Comparison of ENCODE assay signal across 1 cellular context in the genomic region with DNA sequence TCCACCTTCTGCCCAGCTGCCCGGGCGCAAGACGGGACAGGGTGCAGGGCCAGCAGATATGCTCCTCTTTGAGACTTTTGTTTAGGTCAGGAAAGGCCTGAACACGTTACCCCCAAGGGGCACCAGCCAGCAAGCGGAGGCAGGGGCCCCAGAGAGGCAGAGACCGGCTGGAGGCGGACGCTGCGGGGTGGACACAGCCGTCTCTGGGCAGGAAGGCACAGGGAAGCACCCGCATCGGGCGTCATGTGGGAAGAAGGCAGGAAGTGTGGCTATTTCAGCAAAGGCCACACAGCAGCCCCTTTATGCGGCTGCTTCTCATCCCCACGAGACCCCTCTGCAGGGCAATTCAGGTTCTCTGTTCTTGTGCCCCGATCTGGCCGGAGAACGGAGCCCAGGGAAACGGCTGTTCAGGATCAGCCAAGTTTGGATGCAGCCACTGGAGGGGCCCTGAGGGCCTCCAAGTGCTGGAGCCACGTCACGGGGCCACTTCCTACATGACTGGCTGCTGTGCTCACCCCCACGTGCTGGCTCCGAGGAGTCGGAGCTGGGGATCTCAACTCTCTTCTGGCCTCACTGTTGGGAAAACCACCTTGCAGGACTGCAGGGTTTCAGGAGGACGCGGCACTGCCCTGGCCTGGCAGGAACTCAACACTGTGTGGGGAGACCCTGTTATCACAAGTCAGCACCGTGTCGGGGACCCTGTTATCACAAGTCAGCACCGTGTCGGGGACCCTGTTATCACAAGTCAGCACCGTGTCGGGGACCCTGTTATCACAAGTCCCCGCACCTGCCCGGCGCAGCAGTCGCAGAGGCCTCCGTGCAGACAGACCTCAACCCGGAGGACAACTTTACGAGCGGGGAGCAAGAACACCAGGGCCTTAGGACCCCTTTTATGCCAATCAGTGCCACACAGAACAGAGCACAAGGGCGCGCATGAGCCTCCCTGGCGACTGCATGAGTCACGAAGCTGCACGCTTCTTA.
TF ChIP-seq lines count a peak whose summit lies in the region.

No MANE protein-coding gene starts in this region.

TF ChIP-seq in K562, 482 proteins besides CTCF, POLR2A, EP300 and RAD21 (continued from another document and continues in another):
- no peak for TF ChIP-seq ZBTB5 (IDR thresholded peaks at IDR 0.05)
- TF ChIP-seq ATF1 (CRISPR knock-in tag; IDR thresholded peaks at IDR 0.05): no peak
- TF ChIP-seq ATF1 (tag; IDR thresholded peaks at IDR 0.05): peak; percentile 72
- peak; percentile 70; the same call in 1 of the 2 replicates for TF ChIP-seq MTA1 (IDR thresholded peaks at IDR 0.05; ENCODE audit: borderline replicate concordance)
- no peak for TF ChIP-seq ZNF445 (CRISPR knock-in tag; IDR thresholded peaks at IDR 0.05; ENCODE audit: low read depth)
- TF ChIP-seq, protein P1, sequence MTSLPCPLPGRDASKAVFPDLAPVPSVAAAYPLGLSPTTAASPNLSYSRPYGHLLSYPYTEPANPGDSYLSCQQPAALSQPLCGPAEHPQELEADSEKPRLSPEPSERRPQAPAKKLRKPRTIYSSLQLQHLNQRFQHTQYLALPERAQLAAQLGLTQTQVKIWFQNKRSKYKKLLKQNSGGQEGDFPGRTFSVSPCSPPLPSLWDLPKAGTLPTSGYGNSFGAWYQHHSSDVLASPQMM (CRISPR knock-in tag; IDR thresholded peaks at IDR 0.05): no peak
- TF ChIP-seq TAF7 (tag; IDR thresholded peaks at IDR 0.05): no peak
- TF ChIP-seq KDM1A (IDR thresholded peaks at IDR 0.05): peak; percentile 40 to 51; a peak in 2 of 4 replicates
- peak; percentile 77; the same call in 1 of the 2 replicates for TF ChIP-seq CREB3 (tag; conservative IDR thresholded peaks at IDR 0.05; ENCODE audit: low read depth)
- TF ChIP-seq KLF6 (CRISPR knock-in tag; IDR thresholded peaks at IDR 0.05; ENCODE audit: borderline replicate concordance): no peak
- no peak for TF ChIP-seq EWSR1 (IDR thresholded peaks at IDR 0.05; ENCODE audit: borderline replicate concordance, low read depth, partially characterized antibody)
- peak; percentile 100 for TF ChIP-seq TCF3 (CRISPR knock-in tag; IDR thresholded peaks at IDR 0.05)
- TF ChIP-seq NFIC (IDR thresholded peaks at IDR 0.05): peak; percentile 95
- TF ChIP-seq NCOA4 (IDR thresholded peaks at IDR 0.05; ENCODE audit: partially characterized antibody): no peak
- no peak for TF ChIP-seq ZNF239 (CRISPR knock-in tag; IDR thresholded peaks at IDR 0.05)
- peak; percentile 83 for TF ChIP-seq ZBED1 (IDR thresholded peaks at IDR 0.05)
- TF ChIP-seq ZBTB7A (IDR thresholded peaks at IDR 0.05; ENCODE audit: borderline replicate concordance, control insufficient read depth, low read depth, low read length): no peak
- no peak for TF ChIP-seq MAFF (IDR thresholded peaks at IDR 0.05; ENCODE audit: low read length)
- TF ChIP-seq HDAC8 (tag; IDR thresholded peaks at IDR 0.05): no peak
- no peak for TF ChIP-seq RBM39 (optimal IDR thresholded peaks at IDR 0.05; ENCODE audit: low read depth, low read length)
- 0 out of 2 replicates have a peak, but pooled peaks have one; percentile 50 for TF ChIP-seq ZNF274 (IDR thresholded peaks at IDR 0.05; ENCODE audit: borderline replicate concordance, low read depth, low read length)
- TF ChIP-seq XRCC5 (IDR thresholded peaks at IDR 0.05; ENCODE audit: low read depth, low read length): no peak
- TF ChIP-seq XRCC3 (IDR thresholded peaks at IDR 0.05): no peak
- peak; percentile 49; the same call in 1 of the 2 replicates for TF ChIP-seq ATF7 (IDR thresholded peaks at IDR 0.05)
- no peak for TF ChIP-seq FOXA1 (IDR thresholded peaks at IDR 0.05; ENCODE audit: borderline replicate concordance)
- no peak for TF ChIP-seq FOXA3 (CRISPR knock-in tag; conservative IDR thresholded peaks at IDR 0.05 in 1 of 2, IDR thresholded peaks at IDR 0.05 in 1 of 2)
- no peak for TF ChIP-seq SREBF2 (CRISPR knock-in tag; IDR thresholded peaks at IDR 0.05)
- TF ChIP-seq ZNF133 (CRISPR knock-in tag; IDR thresholded peaks at IDR 0.05): no peak
- TF ChIP-seq MTA3 (IDR thresholded peaks at IDR 0.05; ENCODE audit: borderline replicate concordance): peak; percentile 80
- TF ChIP-seq, protein P2, sequence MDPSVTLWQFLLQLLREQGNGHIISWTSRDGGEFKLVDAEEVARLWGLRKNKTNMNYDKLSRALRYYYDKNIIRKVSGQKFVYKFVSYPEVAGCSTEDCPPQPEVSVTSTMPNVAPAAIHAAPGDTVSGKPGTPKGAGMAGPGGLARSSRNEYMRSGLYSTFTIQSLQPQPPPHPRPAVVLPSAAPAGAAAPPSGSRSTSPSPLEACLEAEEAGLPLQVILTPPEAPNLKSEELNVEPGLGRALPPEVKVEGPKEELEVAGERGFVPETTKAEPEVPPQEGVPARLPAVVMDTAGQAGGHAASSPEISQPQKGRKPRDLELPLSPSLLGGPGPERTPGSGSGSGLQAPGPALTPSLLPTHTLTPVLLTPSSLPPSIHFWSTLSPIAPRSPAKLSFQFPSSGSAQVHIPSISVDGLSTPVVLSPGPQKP (CRISPR knock-in tag; IDR thresholded peaks at IDR 0.05): no peak
- no peak for TF ChIP-seq NCOA6 (IDR thresholded peaks at IDR 0.05)
- TF ChIP-seq E2F4 (CRISPR knock-in tag; IDR thresholded peaks at IDR 0.05; ENCODE audit: low read depth): no peak
- TF ChIP-seq MEIS2 (IDR thresholded peaks at IDR 0.05; ENCODE audit: partially characterized antibody): peak; percentile 40
- no peak for TF ChIP-seq ZNF561 (CRISPR knock-in tag; conservative IDR thresholded peaks at IDR 0.05)
- 0 out of 2 replicates have a peak, but pooled peaks have one; percentile 9 for TF ChIP-seq RB1 (IDR thresholded peaks at IDR 0.05; ENCODE audit: low read depth)
- peak; percentile 92; the same call in 1 of the 2 replicates for TF ChIP-seq NR1H2 (CRISPR knock-in tag; IDR thresholded peaks at IDR 0.05)
- peak; percentile 50 for TF ChIP-seq USF2 (CRISPR knock-in tag; IDR thresholded peaks at IDR 0.05)
- TF ChIP-seq MYC (IDR thresholded peaks at IDR 0.05; ENCODE audit: low read depth, low read length): peak; percentile 23; the same call in 1 of the 2 replicates
- no peak for TF ChIP-seq MYC (CRISPR knock-in tag; IDR thresholded peaks at IDR 0.05; ENCODE audit: borderline replicate concordance, low read depth)
- TF ChIP-seq RFX7 (CRISPR knock-in tag; IDR thresholded peaks at IDR 0.05): no peak
- TF ChIP-seq GATA2 (CRISPR knock-in tag; IDR thresholded peaks at IDR 0.05): peak; percentile 99
- TF ChIP-seq, protein P3, sequence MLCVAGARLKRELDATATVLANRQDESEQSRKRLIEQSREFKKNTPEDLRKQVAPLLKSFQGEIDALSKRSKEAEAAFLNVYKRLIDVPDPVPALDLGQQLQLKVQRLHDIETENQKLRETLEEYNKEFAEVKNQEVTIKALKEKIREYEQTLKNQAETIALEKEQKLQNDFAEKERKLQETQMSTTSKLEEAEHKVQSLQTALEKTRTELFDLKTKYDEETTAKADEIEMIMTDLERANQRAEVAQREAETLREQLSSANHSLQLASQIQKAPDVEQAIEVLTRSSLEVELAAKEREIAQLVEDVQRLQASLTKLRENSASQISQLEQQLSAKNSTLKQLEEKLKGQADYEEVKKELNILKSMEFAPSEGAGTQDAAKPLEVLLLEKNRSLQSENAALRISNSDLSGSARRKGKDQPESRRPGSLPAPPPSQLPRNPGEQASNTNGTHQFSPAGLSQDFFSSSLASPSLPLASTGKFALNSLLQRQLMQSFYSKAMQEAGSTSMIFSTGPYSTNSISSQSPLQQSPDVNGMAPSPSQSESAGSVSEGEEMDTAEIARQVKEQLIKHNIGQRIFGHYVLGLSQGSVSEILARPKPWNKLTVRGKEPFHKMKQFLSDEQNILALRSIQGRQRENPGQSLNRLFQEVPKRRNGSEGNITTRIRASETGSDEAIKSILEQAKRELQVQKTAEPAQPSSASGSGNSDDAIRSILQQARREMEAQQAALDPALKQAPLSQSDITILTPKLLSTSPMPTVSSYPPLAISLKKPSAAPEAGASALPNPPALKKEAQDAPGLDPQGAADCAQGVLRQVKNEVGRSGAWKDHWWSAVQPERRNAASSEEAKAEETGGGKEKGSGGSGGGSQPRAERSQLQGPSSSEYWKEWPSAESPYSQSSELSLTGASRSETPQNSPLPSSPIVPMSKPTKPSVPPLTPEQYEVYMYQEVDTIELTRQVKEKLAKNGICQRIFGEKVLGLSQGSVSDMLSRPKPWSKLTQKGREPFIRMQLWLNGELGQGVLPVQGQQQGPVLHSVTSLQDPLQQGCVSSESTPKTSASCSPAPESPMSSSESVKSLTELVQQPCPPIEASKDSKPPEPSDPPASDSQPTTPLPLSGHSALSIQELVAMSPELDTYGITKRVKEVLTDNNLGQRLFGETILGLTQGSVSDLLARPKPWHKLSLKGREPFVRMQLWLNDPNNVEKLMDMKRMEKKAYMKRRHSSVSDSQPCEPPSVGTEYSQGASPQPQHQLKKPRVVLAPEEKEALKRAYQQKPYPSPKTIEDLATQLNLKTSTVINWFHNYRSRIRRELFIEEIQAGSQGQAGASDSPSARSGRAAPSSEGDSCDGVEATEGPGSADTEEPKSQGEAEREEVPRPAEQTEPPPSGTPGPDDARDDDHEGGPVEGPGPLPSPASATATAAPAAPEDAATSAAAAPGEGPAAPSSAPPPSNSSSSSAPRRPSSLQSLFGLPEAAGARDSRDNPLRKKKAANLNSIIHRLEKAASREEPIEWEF (CRISPR knock-in tag; IDR thresholded peaks at IDR 0.05): no peak
- peak; percentile 95 for TF ChIP-seq BCOR (IDR thresholded peaks at IDR 0.05)
- peak; percentile 83; the same call in 1 of the 2 replicates for TF ChIP-seq CTBP1 (IDR thresholded peaks at IDR 0.05; ENCODE audit: borderline replicate concordance)
- TF ChIP-seq JUN (IDR thresholded peaks at IDR 0.05; ENCODE audit: borderline replicate concordance, low read depth, low read length): no peak
- no peak for TF ChIP-seq JUN (CRISPR knock-in tag; IDR thresholded peaks at IDR 0.05; ENCODE audit: borderline replicate concordance)
- no peak for TF ChIP-seq FOXO4 (CRISPR knock-in tag; IDR thresholded peaks at IDR 0.05)
- no peak for TF ChIP-seq CCAR2 (IDR thresholded peaks at IDR 0.05; ENCODE audit: low read depth, low read length)
- peak; percentile 28 to 79; a peak in 3 of 4 replicates for TF ChIP-seq MAZ (CRISPR knock-in tag; conservative IDR thresholded peaks at IDR 0.05 in 1 of 2, IDR thresholded peaks at IDR 0.05 in 1 of 2)
